Comparison of ENCODE assay signal across 11 cellular contexts in the genomic region with DNA sequence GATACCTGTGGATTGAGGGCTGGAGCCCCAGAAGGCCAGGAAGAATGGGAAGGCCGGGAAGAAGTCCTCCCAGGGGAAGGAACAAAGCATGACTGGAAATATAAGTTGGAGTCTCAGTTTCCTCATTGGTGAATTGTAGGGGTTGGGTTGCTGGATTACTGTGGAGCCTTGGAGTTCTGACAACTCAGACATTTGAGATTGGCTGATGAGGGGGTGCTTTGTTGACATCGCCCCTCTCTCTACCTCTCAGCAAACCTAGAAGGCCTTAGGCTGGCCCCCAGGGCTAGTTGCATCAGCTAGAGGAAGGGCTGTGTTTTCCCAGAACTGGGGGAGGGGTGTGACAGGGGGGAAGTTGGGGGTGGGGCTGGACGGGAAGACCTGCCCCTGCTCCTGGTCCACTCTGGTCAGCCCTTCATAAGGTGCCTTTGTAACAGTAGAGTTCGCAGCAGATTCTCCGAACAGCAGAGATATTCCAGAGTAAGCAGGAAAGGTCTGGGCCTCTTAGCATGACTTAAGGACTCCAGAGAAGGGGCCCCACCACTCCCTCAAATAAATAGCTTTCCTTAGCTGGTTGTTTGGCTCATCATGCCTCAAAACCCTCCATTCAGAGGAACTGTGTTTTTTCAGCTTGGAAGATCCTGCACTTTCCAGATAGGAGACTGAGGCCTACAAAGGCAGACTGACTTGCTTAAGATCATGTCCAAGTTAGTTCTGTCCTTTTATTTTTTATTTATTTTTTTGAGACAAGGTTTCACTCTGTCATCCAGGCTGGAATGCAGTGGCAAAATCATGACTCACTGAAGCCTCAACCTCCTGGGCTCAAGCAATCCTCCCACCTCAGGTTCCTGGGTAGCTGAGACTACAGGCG. TPM values are rescaled to one million over a fixed set of nuclear protein-coding genes. Genes with fewer than 3 reads are reported as not detected.
DNase-seq lines count a peak whose midpoint lies in the region; ATAC-seq, FAIRE-seq and TF ChIP-seq lines count a peak whose summit lies in the region.
"Had no signal": no experiment of that assay in that cellular context is flagged by ENCODE, and none has a peak within 500 bp of the region (broad histone marks: within the 10 kb centered on the region; RNA-seq: fewer than 3 reads in every experiment).

No MANE protein-coding gene starts in this region.

- H3K36me3 Mint-ChIP-seq in astrocyte (ENCODE audit: low read depth, unreplicated experiment): peaks cover 2% of the 10 kb centered on the region
- no peaks in the 10 kb centered on the region for H3K36me3 Mint-ChIP-seq in immature natural killer cell

- peak overlapping the region; percentile 37 for H2AFZ ChIP-seq in astrocyte (ENCODE audit: low read depth, low read length)

- no peaks in the 10 kb centered on the region for H3K27me3 ChIP-seq in HUES64 (ENCODE audit: insufficient read depth, low read length)
- no peaks in the 10 kb centered on the region for H3K27me3 ChIP-seq in astrocyte (ENCODE audit: insufficient read depth, low read length)
- H3K27me3 ChIP-seq in left lung: no peaks in the 10 kb centered on the region
- H3K27me3 ChIP-seq in aorta (ENCODE audit: control insufficient read depth in 1 of 2, insufficient read depth in 2 of 2, low read length in 1 of 2): no peaks in the 10 kb centered on the region
- H3K27me3 ChIP-seq: suprapubic skin had no signal

- H3K9ac ChIP-seq in HUES64 (ENCODE audit: low read depth, low read length): peak overlapping the region; percentile 58
- H3K9ac ChIP-seq in astrocyte (ENCODE audit: low read length): peak overlapping the region; percentile 41

- FAIRE-seq in astrocyte (lab: Jason Lieb, UNC): no peak

- 61% methylated on average over 4 of the region's 6 CpGs for WGBS in HUES64
- WGBS in aorta, 2 donors: 85 to 91% methylated on average over 6 of the region's 6 CpGs

- H3K27ac ChIP-seq in HUES64 (ENCODE audit: low read depth, low read length): peak overlapping the region; percentile 81
- peak overlapping the region; percentile 64 for H3K27ac ChIP-seq in astrocyte (ENCODE audit: low read depth, low read length)
- no peak overlapping the region for H3K27ac ChIP-seq in left lung
- H3K27ac ChIP-seq in aorta (ENCODE audit: low read depth in 1 of 2, low read length in 2 of 2): no peak overlapping the region
- H3K27ac ChIP-seq: suprapubic skin had no signal

- H3K4me2 ChIP-seq in astrocyte (ENCODE audit: low read length): peak overlapping the region; percentile 24

- H3K9me3 Mint-ChIP-seq in astrocyte (ENCODE audit: unreplicated experiment) (no peaks in the 10 kb centered on the region), immature natural killer cell (peaks cover 0 to 2% (median 0%) of the 10 kb centered on the region in 6 donors)

- peak; percentile 56 for DNase-seq in AG20443 (ENCODE audit: low spot score)
- peak; percentile 68 for DNase-seq in astrocyte (ENCODE audit: low read depth)
- no peak for DNase-seq in left lung
- DNase-seq in aorta: no peak
- DNase-seq in immature natural killer cell: no peak
- DNase-seq: activated T-cell treated with anti-CD3 and anti-CD28 coated beads for 4 hours, NCI-H187 treated with DMSO at 0.1 percent for 48 hours had no signal

- ATAC-seq in left lung (peak; percentile 10), GM18873 (IDR thresholded peaks at IDR 0.05; ENCODE audit: low FRiP score, unreplicated experiment) (no peak), aorta (ENCODE audit: low FRiP score) (no peak), GM21786 (IDR thresholded peaks at IDR 0.05; ENCODE audit: unreplicated experiment) (no peak)

- H3K79me2 ChIP-seq in astrocyte (ENCODE audit: insufficient read depth, low read length): no peaks in the 10 kb centered on the region

- H3K4me1 ChIP-seq in HUES64 (ENCODE audit: insufficient read depth, low read length) (peaks cover 13% of the 10 kb centered on the region), astrocyte (ENCODE audit: insufficient read depth, low read length) (peaks cover 9% of the 10 kb centered on the region), left lung (peaks cover 0 to 3% of the 10 kb centered on the region in 2 donors), aorta (ENCODE audit: control insufficient read depth in 1 of 2, insufficient read depth in 2 of 2, low read length in 2 of 2) (no peaks in the 10 kb centered on the region)

- intact Hi-C loops in left lung (cut with DNase I): no loop called here
- intact Hi-C loops in aorta (cut with DNase I): no loop called here

- H3K27me3 Mint-ChIP-seq in astrocyte (ENCODE audit: low read depth, unreplicated experiment) (no peaks in the 10 kb centered on the region), immature natural killer cell (ENCODE audit: low read depth in 3 of 3) (peaks cover 0 to 3% (median 2%) of the 10 kb centered on the region in 3 donors)

- H3K9me3 ChIP-seq in HUES64 (ENCODE audit: insufficient read depth, low read depth, low read length) (no peaks in the 10 kb centered on the region), astrocyte (ENCODE audit: insufficient read depth, low read depth, low read length) (no peaks in the 10 kb centered on the region), left lung (no peaks in the 10 kb centered on the region), aorta (ENCODE audit: control insufficient read depth, low read length) (no peaks in the 10 kb centered on the region)
- H3K9me3 ChIP-seq: suprapubic skin had no signal

- H3K4me3 Mint-ChIP-seq in astrocyte (ENCODE audit: unreplicated experiment) (peak overlapping the region; percentile 62), immature natural killer cell (no peak overlapping the region)

- H3K36me3 ChIP-seq in HUES64 (ENCODE audit: insufficient read depth, low read length): no peaks in the 10 kb centered on the region
- H3K36me3 ChIP-seq in astrocyte (ENCODE audit: insufficient read depth, low read length): no peaks in the 10 kb centered on the region
- H3K36me3 ChIP-seq in left lung: no peaks in the 10 kb centered on the region
- H3K36me3 ChIP-seq in aorta (ENCODE audit: control insufficient read depth in 1 of 2, insufficient read depth in 2 of 2, low read length in 1 of 2): peaks cover 0 to 2% of the 10 kb centered on the region in 2 donors
- H3K36me3 ChIP-seq: suprapubic skin had no signal

- TF ChIP-seq CTCF in astrocyte (IDR thresholded peaks at IDR 0.05; ENCODE audit: insufficient read depth, low read depth, low read length) (no peak), left lung (IDR thresholded peaks at IDR 0.05) (no peak)

- peak overlapping the region; percentile 99 for H3K27ac Mint-ChIP-seq in astrocyte (ENCODE audit: unreplicated experiment)
- no peak overlapping the region for H3K27ac Mint-ChIP-seq in immature natural killer cell

- H3K4me3 ChIP-seq in HUES64 (ENCODE audit: low read length) (no peak overlapping the region; the same call in 1 of the 2 replicates), astrocyte (ENCODE audit: insufficient read depth, low read depth, low read length) (no peak overlapping the region), left lung (no peak overlapping the region), aorta (ENCODE audit: low read length in 2 of 2) (no peak overlapping the region)
- H3K4me3 ChIP-seq: suprapubic skin had no signal

- no peaks in the 10 kb centered on the region for H4K20me1 ChIP-seq in astrocyte (ENCODE audit: insufficient read depth, low read length)

- peaks cover 10% of the 10 kb centered on the region for H3K4me1 Mint-ChIP-seq in astrocyte (ENCODE audit: low read depth, unreplicated experiment)
- peaks cover 0 to 2% of the 10 kb centered on the region in 2 donors for H3K4me1 Mint-ChIP-seq in immature natural killer cell

RNA-seq across cellular contexts. Expression of gene THRSP, which starts 12.5 kb away (rescaled TPM):
- not detected for polyA plus RNA-seq in HUES64 (2013, experiment 1 of 2)
- not detected for polyA plus RNA-seq in HUES64 (2013, experiment 2 of 2)
- not detected in 2 replicates for total RNA-seq in astrocyte
- total RNA-seq in left lung: not detected
- total RNA-seq in aorta: 1 to 10 TPM in 1 of 2 donors, not detected in 1; 2.7 TPM
- 1 to 10 TPM in 1 of 2 donors, not detected in 1; 1.4 TPM for polyA plus RNA-seq in aorta
- polyA plus RNA-seq in immature natural killer cell: under 1 TPM in 1 of 3 donors, not detected in 2; 0.18 TPM

RNA-seq across cellular contexts. Expression of gene KCTD14, which starts 28.1 kb away (rescaled TPM):
- 17.2 TPM for polyA plus RNA-seq in HUES64 (2013, experiment 1 of 2)
- polyA plus RNA-seq in HUES64 (2013, experiment 2 of 2): 16.9 TPM
- 1.0 and 1.1 TPM in 2 replicates for total RNA-seq in astrocyte
- total RNA-seq in left lung: 10 to 100 TPM; 17.7 to 19.2 TPM
- 1 to 10 TPM; 1.7 to 2.0 TPM for total RNA-seq in aorta
- polyA plus RNA-seq in aorta: 1 to 10 TPM in 1 of 2 donors, under 1 TPM in 1; 0.05 to 1.0 TPM
- polyA plus RNA-seq in immature natural killer cell: under 1 TPM in 1 of 3 donors, not detected in 2; 0.82 TPM

RNA-seq across cellular contexts. Expression of gene NDUFC2, which starts 28.5 kb away (rescaled TPM):
- polyA plus RNA-seq in HUES64 (2013, experiment 1 of 2): 116 TPM
- polyA plus RNA-seq in HUES64 (2013, experiment 2 of 2): 110 TPM
- 251 and 285 TPM in 2 replicates for total RNA-seq in astrocyte
- total RNA-seq in left lung: 100 to 1,000 TPM; 182 to 224 TPM
- 100 to 1,000 TPM; 105 to 154 TPM for total RNA-seq in aorta
- 100 to 1,000 TPM; 138 to 174 TPM for polyA plus RNA-seq in aorta
- polyA plus RNA-seq in immature natural killer cell: 100 to 1,000 TPM; 172 to 320 (median 243) TPM

RNA-seq across cellular contexts. Expression of gene INTS4, which starts 56.7 kb away (rescaled TPM):
- polyA plus RNA-seq in HUES64 (2013, experiment 1 of 2): 21.4 TPM
- polyA plus RNA-seq in HUES64 (2013, experiment 2 of 2): 25.0 TPM
- total RNA-seq in astrocyte (32.2 and 35.0 TPM in 2 replicates), left lung (10 to 100 TPM; 31.1 to 31.2 TPM), aorta (10 to 100 TPM; 25.4 to 40.2 TPM)
- polyA plus RNA-seq in aorta (10 to 100 TPM; 11.6 to 37.1 TPM), immature natural killer cell (10 to 100 TPM; 27.1 to 57.8 (median 42.4) TPM)

Comparison
In these comparisons a context has a peak if more than half of its experiments do, and no peak if none do; other contexts are left out.
1. DNase-seq: peak in AG20443 (single experiment) and astrocyte (single experiment); none in left lung (0 of 2), aorta (0 of 2) and immature natural killer cell (0 of 3).
2. H3K27ac ChIP-seq: peak in HUES64 (single experiment) and astrocyte (single experiment); none in left lung (0 of 2) and aorta (0 of 2).